1 cellular context compared by ENCODE assay signal in the genomic region with DNA sequence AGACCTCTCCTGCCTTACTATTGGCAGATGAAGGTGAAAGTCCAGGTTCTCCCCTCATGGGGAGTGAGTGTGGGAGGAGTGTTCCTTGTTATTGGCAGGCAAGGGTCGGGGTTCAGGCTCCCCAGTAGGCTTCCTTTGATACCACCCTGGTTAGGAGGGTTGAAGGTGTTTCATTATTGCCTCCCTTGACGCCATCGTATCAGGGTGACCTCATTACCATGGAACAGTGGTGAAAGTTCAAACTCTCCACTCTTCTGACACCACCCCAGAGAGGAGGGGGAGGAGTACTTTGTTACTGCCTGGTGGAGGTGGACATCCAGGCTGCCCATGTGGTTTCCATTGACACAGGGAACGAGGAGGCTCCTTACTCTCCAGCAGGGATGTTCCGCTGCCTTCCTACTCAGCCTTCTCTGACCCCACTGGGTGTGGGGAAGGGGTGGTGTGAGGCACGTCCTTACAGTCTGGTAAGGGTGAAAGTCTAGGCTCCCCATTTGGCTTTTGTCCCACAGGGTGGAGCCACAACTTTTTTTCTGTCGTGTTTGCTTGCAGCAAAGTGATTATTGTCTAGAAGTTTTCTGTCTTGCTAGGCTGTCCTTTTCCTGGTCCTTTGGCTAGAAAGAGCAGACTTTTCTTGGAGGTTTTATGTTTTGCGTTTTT.
TF ChIP-seq lines count a peak whose summit lies in the region.

No MANE protein-coding gene starts in this region.

TF ChIP-seq in K562, 482 proteins besides CTCF, POLR2A, EP300 and RAD21 (continued from another document):
- TF ChIP-seq, protein P1, sequence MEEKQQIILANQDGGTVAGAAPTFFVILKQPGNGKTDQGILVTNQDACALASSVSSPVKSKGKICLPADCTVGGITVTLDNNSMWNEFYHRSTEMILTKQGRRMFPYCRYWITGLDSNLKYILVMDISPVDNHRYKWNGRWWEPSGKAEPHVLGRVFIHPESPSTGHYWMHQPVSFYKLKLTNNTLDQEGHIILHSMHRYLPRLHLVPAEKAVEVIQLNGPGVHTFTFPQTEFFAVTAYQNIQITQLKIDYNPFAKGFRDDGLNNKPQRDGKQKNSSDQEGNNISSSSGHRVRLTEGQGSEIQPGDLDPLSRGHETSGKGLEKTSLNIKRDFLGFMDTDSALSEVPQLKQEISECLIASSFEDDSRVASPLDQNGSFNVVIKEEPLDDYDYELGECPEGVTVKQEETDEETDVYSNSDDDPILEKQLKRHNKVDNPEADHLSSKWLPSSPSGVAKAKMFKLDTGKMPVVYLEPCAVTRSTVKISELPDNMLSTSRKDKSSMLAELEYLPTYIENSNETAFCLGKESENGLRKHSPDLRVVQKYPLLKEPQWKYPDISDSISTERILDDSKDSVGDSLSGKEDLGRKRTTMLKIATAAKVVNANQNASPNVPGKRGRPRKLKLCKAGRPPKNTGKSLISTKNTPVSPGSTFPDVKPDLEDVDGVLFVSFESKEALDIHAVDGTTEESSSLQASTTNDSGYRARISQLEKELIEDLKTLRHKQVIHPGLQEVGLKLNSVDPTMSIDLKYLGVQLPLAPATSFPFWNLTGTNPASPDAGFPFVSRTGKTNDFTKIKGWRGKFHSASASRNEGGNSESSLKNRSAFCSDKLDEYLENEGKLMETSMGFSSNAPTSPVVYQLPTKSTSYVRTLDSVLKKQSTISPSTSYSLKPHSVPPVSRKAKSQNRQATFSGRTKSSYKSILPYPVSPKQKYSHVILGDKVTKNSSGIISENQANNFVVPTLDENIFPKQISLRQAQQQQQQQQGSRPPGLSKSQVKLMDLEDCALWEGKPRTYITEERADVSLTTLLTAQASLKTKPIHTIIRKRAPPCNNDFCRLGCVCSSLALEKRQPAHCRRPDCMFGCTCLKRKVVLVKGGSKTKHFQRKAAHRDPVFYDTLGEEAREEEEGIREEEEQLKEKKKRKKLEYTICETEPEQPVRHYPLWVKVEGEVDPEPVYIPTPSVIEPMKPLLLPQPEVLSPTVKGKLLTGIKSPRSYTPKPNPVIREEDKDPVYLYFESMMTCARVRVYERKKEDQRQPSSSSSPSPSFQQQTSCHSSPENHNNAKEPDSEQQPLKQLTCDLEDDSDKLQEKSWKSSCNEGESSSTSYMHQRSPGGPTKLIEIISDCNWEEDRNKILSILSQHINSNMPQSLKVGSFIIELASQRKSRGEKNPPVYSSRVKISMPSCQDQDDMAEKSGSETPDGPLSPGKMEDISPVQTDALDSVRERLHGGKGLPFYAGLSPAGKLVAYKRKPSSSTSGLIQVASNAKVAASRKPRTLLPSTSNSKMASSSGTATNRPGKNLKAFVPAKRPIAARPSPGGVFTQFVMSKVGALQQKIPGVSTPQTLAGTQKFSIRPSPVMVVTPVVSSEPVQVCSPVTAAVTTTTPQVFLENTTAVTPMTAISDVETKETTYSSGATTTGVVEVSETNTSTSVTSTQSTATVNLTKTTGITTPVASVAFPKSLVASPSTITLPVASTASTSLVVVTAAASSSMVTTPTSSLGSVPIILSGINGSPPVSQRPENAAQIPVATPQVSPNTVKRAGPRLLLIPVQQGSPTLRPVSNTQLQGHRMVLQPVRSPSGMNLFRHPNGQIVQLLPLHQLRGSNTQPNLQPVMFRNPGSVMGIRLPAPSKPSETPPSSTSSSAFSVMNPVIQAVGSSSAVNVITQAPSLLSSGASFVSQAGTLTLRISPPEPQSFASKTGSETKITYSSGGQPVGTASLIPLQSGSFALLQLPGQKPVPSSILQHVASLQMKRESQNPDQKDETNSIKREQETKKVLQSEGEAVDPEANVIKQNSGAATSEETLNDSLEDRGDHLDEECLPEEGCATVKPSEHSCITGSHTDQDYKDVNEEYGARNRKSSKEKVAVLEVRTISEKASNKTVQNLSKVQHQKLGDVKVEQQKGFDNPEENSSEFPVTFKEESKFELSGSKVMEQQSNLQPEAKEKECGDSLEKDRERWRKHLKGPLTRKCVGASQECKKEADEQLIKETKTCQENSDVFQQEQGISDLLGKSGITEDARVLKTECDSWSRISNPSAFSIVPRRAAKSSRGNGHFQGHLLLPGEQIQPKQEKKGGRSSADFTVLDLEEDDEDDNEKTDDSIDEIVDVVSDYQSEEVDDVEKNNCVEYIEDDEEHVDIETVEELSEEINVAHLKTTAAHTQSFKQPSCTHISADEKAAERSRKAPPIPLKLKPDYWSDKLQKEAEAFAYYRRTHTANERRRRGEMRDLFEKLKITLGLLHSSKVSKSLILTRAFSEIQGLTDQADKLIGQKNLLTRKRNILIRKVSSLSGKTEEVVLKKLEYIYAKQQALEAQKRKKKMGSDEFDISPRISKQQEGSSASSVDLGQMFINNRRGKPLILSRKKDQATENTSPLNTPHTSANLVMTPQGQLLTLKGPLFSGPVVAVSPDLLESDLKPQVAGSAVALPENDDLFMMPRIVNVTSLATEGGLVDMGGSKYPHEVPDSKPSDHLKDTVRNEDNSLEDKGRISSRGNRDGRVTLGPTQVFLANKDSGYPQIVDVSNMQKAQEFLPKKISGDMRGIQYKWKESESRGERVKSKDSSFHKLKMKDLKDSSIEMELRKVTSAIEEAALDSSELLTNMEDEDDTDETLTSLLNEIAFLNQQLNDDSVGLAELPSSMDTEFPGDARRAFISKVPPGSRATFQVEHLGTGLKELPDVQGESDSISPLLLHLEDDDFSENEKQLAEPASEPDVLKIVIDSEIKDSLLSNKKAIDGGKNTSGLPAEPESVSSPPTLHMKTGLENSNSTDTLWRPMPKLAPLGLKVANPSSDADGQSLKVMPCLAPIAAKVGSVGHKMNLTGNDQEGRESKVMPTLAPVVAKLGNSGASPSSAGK (IDR thresholded peaks at IDR 0.05), result peak; percentile 10; the same call in 1 of the 2 replicates
- 0 out of 2 replicates have a peak, but pooled peaks have one; percentile 26 for TF ChIP-seq CEBPG (CRISPR knock-in tag; IDR thresholded peaks at IDR 0.05)
- TF ChIP-seq CEBPG (tag; conservative IDR thresholded peaks at IDR 0.05 in 1 of 2, IDR thresholded peaks at IDR 0.05 in 1 of 2), result no peak
- TF ChIP-seq TEAD2 (tag; IDR thresholded peaks at IDR 0.05), result no peak
- no peak for TF ChIP-seq ATF1 (CRISPR knock-in tag; IDR thresholded peaks at IDR 0.05)
- peak; percentile 67 for TF ChIP-seq ATF1 (tag; IDR thresholded peaks at IDR 0.05)
- peak; percentile 40; the same call in 1 of the 2 replicates for TF ChIP-seq ZNF384 (IDR thresholded peaks at IDR 0.05; ENCODE audit: low read depth, low read length)
- TF ChIP-seq AFF1 (IDR thresholded peaks at IDR 0.05; ENCODE audit: low read depth in 1 of 2, partially characterized antibody in 2 of 2), result peak in 1 of 2 experiments; percentile 70
- TF ChIP-seq HNRNPLL (IDR thresholded peaks at IDR 0.05; ENCODE audit: low read depth, low read length, poor library complexity, severe bottlenecking), result no peak
- TF ChIP-seq NR4A1 (CRISPR knock-in tag; IDR thresholded peaks at IDR 0.05), result no peak
- TF ChIP-seq NR4A1 (tag; IDR thresholded peaks at IDR 0.05), result peak; percentile 36; the same call in 1 of the 2 replicates
- no peak for TF ChIP-seq SIX5 (IDR thresholded peaks at IDR 0.05; ENCODE audit: borderline replicate concordance in 1 of 2, insufficient read depth in 1 of 2, low read depth in 1 of 2, low read length in 2 of 2)
- TF ChIP-seq, protein P2, sequence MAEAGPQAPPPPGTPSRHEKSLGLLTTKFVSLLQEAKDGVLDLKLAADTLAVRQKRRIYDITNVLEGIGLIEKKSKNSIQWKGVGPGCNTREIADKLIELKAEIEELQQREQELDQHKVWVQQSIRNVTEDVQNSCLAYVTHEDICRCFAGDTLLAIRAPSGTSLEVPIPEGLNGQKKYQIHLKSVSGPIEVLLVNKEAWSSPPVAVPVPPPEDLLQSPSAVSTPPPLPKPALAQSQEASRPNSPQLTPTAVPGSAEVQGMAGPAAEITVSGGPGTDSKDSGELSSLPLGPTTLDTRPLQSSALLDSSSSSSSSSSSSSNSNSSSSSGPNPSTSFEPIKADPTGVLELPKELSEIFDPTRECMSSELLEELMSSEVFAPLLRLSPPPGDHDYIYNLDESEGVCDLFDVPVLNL (CRISPR knock-in tag; IDR thresholded peaks at IDR 0.05; ENCODE audit: low read depth), result no peak
- no peak for TF ChIP-seq ZNF766 (CRISPR knock-in tag; conservative IDR thresholded peaks at IDR 0.05)
- peak; percentile 81 for TF ChIP-seq NFIC (IDR thresholded peaks at IDR 0.05)
